8 cellular contexts compared by ENCODE assay signal in genomic region chr10:35451103-35452016, GRCh38.
DNase-seq lines count a peak whose midpoint lies in the region; ATAC-seq and TF ChIP-seq lines count a peak whose summit lies in the region.

No MANE protein-coding gene starts in this region.

- H3K4ac ChIP-seq in trophoblast cell (ENCODE audit: low read depth, low read length): no peak overlapping the region

- H4K91ac ChIP-seq in trophoblast cell (ENCODE audit: low read depth, low read length): no peak overlapping the region

- no peak overlapping the region for H2BK5ac ChIP-seq in trophoblast cell (ENCODE audit: low read depth, low read length, poor library complexity)

- peak overlapping the region; percentile 6 for H2BK12ac ChIP-seq in trophoblast cell (ENCODE audit: low read length)

- DNase-seq in AML-193 (lab: John Stamatoyannopoulos, UW) (peak; percentile 62 to 73), body of pancreas (no peak), trophoblast cell (no peak), NCI-H2107 (lab: John Stamatoyannopoulos, UW) (no peak), T1000 (lab: John Stamatoyannopoulos, UW) (no peak)
- DNase-seq in stimulated activated CD4-positive, alpha-beta T cell treated with anti-CD3 and anti-CD28 coated beads, Interleukin-2, amount 100 ng/mL, for 48 hours: no peak

- ATAC-seq in GM19452 (IDR thresholded peaks at IDR 0.05; ENCODE audit: unreplicated experiment) (peak; percentile 98), HG03439 (IDR thresholded peaks at IDR 0.05; ENCODE audit: unreplicated experiment) (peak; percentile 97), body of pancreas (no peak)

- H3K27me3 ChIP-seq in body of pancreas (no peaks in the 10 kb centered on the region), trophoblast cell (ENCODE audit: insufficient read depth, low read length) (no peaks in the 10 kb centered on the region)

- H3K4me1 ChIP-seq in body of pancreas (peaks cover 80% of the 10 kb centered on the region), trophoblast cell (ENCODE audit: control insufficient read depth in 1 of 2, insufficient read depth in 2 of 2, low read length in 2 of 2) (peaks cover 17 to 22% of the 10 kb centered on the region in 2 experiments)

- H3K27ac ChIP-seq in body of pancreas (peak overlapping the region in 3 of 4 donors; percentile 45 to 84 (median 60)), trophoblast cell (ENCODE audit: low read depth, low read length) (no peak overlapping the region)

- peak overlapping the region; percentile 6 for H3K18ac ChIP-seq in trophoblast cell (ENCODE audit: low read length)

- H2AK5ac ChIP-seq in trophoblast cell (ENCODE audit: low read length): no peak overlapping the region

- H3K4me3 ChIP-seq in body of pancreas (no peak overlapping the region), trophoblast cell (ENCODE audit: low read depth, low read length) (no peak overlapping the region)

- no peak overlapping the region for H4K12ac ChIP-seq in trophoblast cell (ENCODE audit: low read depth, low read length)

- H3K79me1 ChIP-seq in trophoblast cell (ENCODE audit: low read length): peaks cover 15% of the 10 kb centered on the region

- WGBS in body of pancreas, 2 donors: 68 to 76% methylated on average over 6 to 8 of the region's 8 CpGs
- no CpG with 5 or more reads among the region's 8 CpGs for WGBS in trophoblast cell (ENCODE audit: extremely low coverage, insufficient coverage, insufficient read length)

- no peak overlapping the region for H2BK120ac ChIP-seq in trophoblast cell (ENCODE audit: insufficient read depth, low read length, poor library complexity)

- H3K36me3 ChIP-seq in body of pancreas (replicated peaks in 1 of 2; ENCODE audit: insufficient read depth in 1 of 2, low read depth in 2 of 2): no peaks in the 10 kb centered on the region
- no peaks in the 10 kb centered on the region for H3K36me3 ChIP-seq in trophoblast cell (ENCODE audit: control insufficient read depth in 1 of 2, insufficient read depth in 2 of 2, low read length in 2 of 2)

- H3K14ac ChIP-seq in trophoblast cell (ENCODE audit: low read length): no peak overlapping the region

- H3K9ac ChIP-seq in trophoblast cell (ENCODE audit: low read length): no peak overlapping the region

- H2AFZ ChIP-seq in trophoblast cell (ENCODE audit: insufficient read depth, low read length, poor library complexity): peak overlapping the region; percentile 14

- peak overlapping the region; percentile 47 for H3K23ac ChIP-seq in trophoblast cell (ENCODE audit: low read length)

- no peak for TF ChIP-seq POLR2A in body of pancreas (IDR thresholded peaks at IDR 0.05)

- TF ChIP-seq CTCF in body of pancreas (IDR thresholded peaks at IDR 0.05): no peak

- intact Hi-C loops in body of pancreas (cut with DNase I): no loop called here

- peaks cover 11% of the 10 kb centered on the region for H3K79me2 ChIP-seq in trophoblast cell (ENCODE audit: control insufficient read depth, insufficient read depth, low read length, poor library complexity)

- no peaks in the 10 kb centered on the region for H3K9me3 ChIP-seq in body of pancreas
- peaks cover 4% of the 10 kb centered on the region for H3K9me3 ChIP-seq in trophoblast cell (ENCODE audit: insufficient read depth, low read depth, low read length)

- no peak overlapping the region for H3K4me2 ChIP-seq in trophoblast cell (ENCODE audit: low read length)

- no peak overlapping the region for H4K8ac ChIP-seq in trophoblast cell (ENCODE audit: low read depth, low read length)

Comparison
In these comparisons a context has a peak if more than half of its experiments do, and no peak if none do; other contexts are left out.
1. DNase-seq: peak in AML-193 (2 of 2); none in body of pancreas (0 of 4), trophoblast cell (0 of 2), NCI-H2107 (single experiment), stimulated activated CD4-positive, alpha-beta T cell treated with anti-CD3 and anti-CD28 coated beads, Interleukin-2, amount 100 ng/mL, for 48 hours (0 of 2) and T1000 (single experiment).